Comparison of ENCODE assay signal across 15 cellular contexts in genomic region chr15:93052090-93052892, GRCh38. TPM values are rescaled to one million over a fixed set of nuclear protein-coding genes. Genes with fewer than 3 reads are reported as not detected.
DNase-seq lines count a peak whose midpoint lies in the region; ATAC-seq and TF ChIP-seq lines count a peak whose summit lies in the region.
"Had no signal": no experiment of that assay in that cellular context is flagged by ENCODE, and none has a peak within 500 bp of the region (broad histone marks: within the 10 kb centered on the region; RNA-seq: fewer than 3 reads in every experiment).

No MANE protein-coding gene starts in this region.

- no peaks in the 10 kb centered on the region for H3K36me3 Mint-ChIP-seq in activated CD4-positive, alpha-beta memory T cell treated with anti-CD3 and anti-CD28 coated beads for 36 hours
- H3K36me3 Mint-ChIP-seq: IgD-negative memory B cell had no signal

- ATAC-seq in GM18502 (IDR thresholded peaks at IDR 0.05; ENCODE audit: poor library complexity, unreplicated experiment), result no peak
- ATAC-seq: activated T-helper 17 cell treated with anti-CD3 and anti-CD28 coated beads, Interleukin-2, amount 50 U/mL, for 72 hours had no signal

- POLR2A ChIA-PET in activated CD4-positive, alpha-beta memory T cell treated with anti-CD3 and anti-CD28 coated beads for 36 hours (lab: Charles Lee), result no interaction called here

- H3K27ac ChIP-seq in tibial artery, result no peak overlapping the region
- H3K27ac ChIP-seq: thyroid gland had no signal

- H3K9me3 ChIP-seq in tibial artery, result no peaks in the 10 kb centered on the region
- H3K9me3 ChIP-seq: thyroid gland had no signal

- intact Hi-C loops in activated CD4-positive, alpha-beta memory T cell treated with anti-CD3 and anti-CD28 coated beads for 36 hours (cut with micrococcal nuclease), result no loop called here
- intact Hi-C loops in tibial artery (cut with DNase I; ENCODE audit: low total_unique reads), result no loop called here

- H3K27me3 ChIP-seq in tibial artery, result no peaks in the 10 kb centered on the region
- H3K27me3 ChIP-seq: thyroid gland had no signal

- peaks cover 0 to 44% (median 0%) of the 10 kb centered on the region in 4 donors for H3K4me1 ChIP-seq in tibial artery
- H3K4me1 ChIP-seq: thyroid gland had no signal

- TF ChIP-seq CTCF in retinal pigment epithelial cell (conservative IDR thresholded peaks at IDR 0.05; ENCODE audit: low read depth, low read length), result peak; percentile 23
- no peak for TF ChIP-seq CTCF in tibial artery (IDR thresholded peaks at IDR 0.05)

- no peak overlapping the region for H3K4me3 Mint-ChIP-seq in activated CD4-positive, alpha-beta memory T cell treated with anti-CD3 and anti-CD28 coated beads for 36 hours
- H3K4me3 Mint-ChIP-seq: activated T-helper 17 cell treated with anti-CD3 and anti-CD28 coated beads, Interleukin-2, amount 50 U/mL, for 72 hours; IgD-negative memory B cell had no signal

- H3K27ac Mint-ChIP-seq in activated CD4-positive, alpha-beta memory T cell treated with anti-CD3 and anti-CD28 coated beads for 36 hours, result no peak overlapping the region
- H3K27ac Mint-ChIP-seq: activated T-helper 17 cell treated with anti-CD3 and anti-CD28 coated beads, Interleukin-2, amount 50 U/mL, for 72 hours; IgD-negative memory B cell had no signal

- peak; percentile 30 for DNase-seq in activated CD4-positive, alpha-beta T cell treated with anti-CD3 and anti-CD28 coated beads for 48 hours
- no peak for DNase-seq in activated CD4-positive, alpha-beta T cell treated with anti-CD3 and anti-CD28 coated beads, Interleukin-2, amount 50 U/mL, for 1 hour
- DNase-seq in KBM-7 (peak; percentile 43), retinal pigment epithelial cell (ENCODE audit: low read depth) (no peak), NCI-H128 (lab: John Stamatoyannopoulos, UW; ENCODE audit: unreplicated experiment) (no peak), tibial artery (no peak)
- DNase-seq in activated CD4-positive, alpha-beta memory T cell treated with anti-CD3 and anti-CD28 coated beads for 36 hours, result peak; percentile 34
- DNase-seq: activated CD4-positive, CD25-positive, alpha-beta regulatory T cell; caudate nucleus; NCI-H446; SHP77; thyroid gland had no signal

- no peak overlapping the region for H3K4me3 ChIP-seq in retinal pigment epithelial cell (ENCODE audit: low read length)
- no peak overlapping the region for H3K4me3 ChIP-seq in tibial artery
- H3K4me3 ChIP-seq: thyroid gland had no signal

- in situ Hi-C loops in KBM-7 (cut with MboI; ENCODE audit: low pct_unique_long_range_greater_than_20kb, low sequenced_read_pairs), result no loop called here

- no peaks in the 10 kb centered on the region for H3K27me3 Mint-ChIP-seq in activated CD4-positive, alpha-beta memory T cell treated with anti-CD3 and anti-CD28 coated beads for 36 hours
- H3K27me3 Mint-ChIP-seq: activated T-helper 17 cell treated with anti-CD3 and anti-CD28 coated beads, Interleukin-2, amount 50 U/mL, for 72 hours had no signal

- H3K4me1 Mint-ChIP-seq in activated CD4-positive, alpha-beta memory T cell treated with anti-CD3 and anti-CD28 coated beads for 36 hours (ENCODE audit: low read depth), result peaks cover 10% of the 10 kb centered on the region

- CTCF ChIA-PET in activated CD4-positive, alpha-beta memory T cell treated with anti-CD3 and anti-CD28 coated beads for 36 hours (lab: Charles Lee), result no interaction called here

- H3K9me3 Mint-ChIP-seq in activated CD4-positive, alpha-beta memory T cell treated with anti-CD3 and anti-CD28 coated beads for 36 hours, result no peaks in the 10 kb centered on the region
- H3K9me3 Mint-ChIP-seq: activated T-helper 17 cell treated with anti-CD3 and anti-CD28 coated beads, Interleukin-2, amount 50 U/mL, for 72 hours; IgD-negative memory B cell had no signal

- H3K36me3 ChIP-seq in tibial artery, result peaks cover 18 to 69% (median 51%) of the 10 kb centered on the region in 3 donors
- H3K36me3 ChIP-seq: thyroid gland had no signal

RNA-seq across cellular contexts. Expression of gene RGMA, which starts 36.7 kb away (rescaled TPM):
- under 1 TPM; 0.12 to 0.21 TPM for total RNA-seq in activated CD4-positive, alpha-beta memory T cell treated with anti-CD3 and anti-CD28 coated beads for 36 hours

Comparison
In these comparisons a context has a peak if more than half of its experiments do, and no peak if none do; other contexts are left out.
1. DNase-seq: peak in activated CD4-positive, alpha-beta T cell treated with anti-CD3 and anti-CD28 coated beads for 48 hours (single experiment), KBM-7 (single experiment) and activated CD4-positive, alpha-beta memory T cell treated with anti-CD3 and anti-CD28 coated beads for 36 hours (single experiment); none in activated CD4-positive, alpha-beta T cell treated with anti-CD3 and anti-CD28 coated beads, Interleukin-2, amount 50 U/mL, for 1 hour (single experiment), retinal pigment epithelial cell (single experiment), NCI-H128 (single experiment) and tibial artery (0 of 2).